12 cellular contexts compared by ENCODE assay signal in the genomic region with DNA sequence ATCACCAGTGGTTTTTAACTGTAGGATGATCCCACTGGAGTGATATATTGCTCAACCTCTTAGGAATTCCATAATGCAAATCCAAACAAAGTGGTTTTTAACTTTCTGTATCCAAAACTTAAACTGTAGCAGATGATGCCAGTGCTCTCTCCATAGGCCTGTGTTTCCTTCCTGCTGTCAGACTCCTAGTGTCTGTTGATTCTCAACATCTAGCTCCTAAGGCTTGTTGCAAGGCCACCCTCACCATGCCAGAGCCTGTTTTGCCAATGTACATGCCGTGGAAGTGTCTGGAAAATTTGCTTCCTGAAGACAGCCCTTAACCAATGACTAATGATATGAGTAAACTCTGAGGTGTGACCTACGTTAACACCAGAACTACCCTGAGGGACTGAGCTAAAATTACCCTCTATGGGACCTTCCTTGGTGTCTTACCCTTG. TPM values are rescaled to one million over a fixed set of nuclear protein-coding genes. Genes with fewer than 3 reads are reported as not detected.
A peak's percentile ranks its signal among the peaks of the same experiment; 100 is the strongest.
DNase-seq lines count a peak whose midpoint lies in the region; ATAC-seq, FAIRE-seq and TF ChIP-seq lines count a peak whose summit lies in the region.
"Had no signal": no experiment of that assay in that cellular context is flagged by ENCODE, and none has a peak within 500 bp of the region (broad histone marks: within the 10 kb centered on the region; RNA-seq: fewer than 3 reads in every experiment).

No MANE protein-coding gene starts in this region.

- DNase-seq in AG10803 (ENCODE audit: low read depth) (peak; percentile 82), HT1080 (ENCODE audit: low read depth) (peak; percentile 77), bronchial epithelial cell (ENCODE audit: low read depth) (peak; percentile 98), memory B cell (ENCODE audit: low spot score in 2 of 2) (no peak), dorsolateral prefrontal cortex (no peak), GM13977 (ENCODE audit: low spot score) (no peak), NCI-H446 treated with DMSO at 0.1 percent for 48 hours (lab: John Stamatoyannopoulos, UW) (no peak)
- DNase-seq in stimulated activated naive CD4-positive, alpha-beta T cell (lab: John Stamatoyannopoulos, UW), result no peak
- DNase-seq: activated gamma-delta T cell treated with Interleukin-2 at 50 U/mL for 16 hours, DND-41, NCI-H2081 had no signal

- no peak overlapping the region for H3K4me3 Mint-ChIP-seq in memory B cell
- H3K4me3 Mint-ChIP-seq: stimulated activated naive CD8-positive, alpha-beta T cell treated with anti-CD3 and anti-CD28 coated beads, Interleukin-15, Interleukin-2, amounts not matched to agents 100 ng/mL and 50 ng/mL, for 24 hours had no signal

- no peaks in the 10 kb centered on the region for H3K27me3 ChIP-seq in bronchial epithelial cell (ENCODE audit: control insufficient read depth, insufficient read depth, low read length)
- H3K27me3 ChIP-seq in dorsolateral prefrontal cortex, result no peaks in the 10 kb centered on the region

- peaks cover 32% of the 10 kb centered on the region for H3K36me3 Mint-ChIP-seq in memory B cell

- TF ChIP-seq CTCF in AG10803 (conservative IDR thresholded peaks at IDR 0.05; ENCODE audit: low read length) (no peak), bronchial epithelial cell (IDR thresholded peaks at IDR 0.05; ENCODE audit: insufficient read depth, low read length, severe bottlenecking) (no peak), dorsolateral prefrontal cortex (IDR thresholded peaks at IDR 0.05 in 54 of 56, conservative IDR thresholded peaks at IDR 0.05 in 2 of 56; ENCODE audit: low read depth in 1 of 56, partially characterized antibody in 56 of 56) (no peak), GM13977 (IDR thresholded peaks at IDR 0.05; ENCODE audit: extremely low read depth, insufficient read depth, missing control alignments) (no peak)

- in situ Hi-C loops in GM13977 (cut with MboI; ENCODE audit: low pct_unique_long_range_greater_than_20kb, low sequenced_read_pairs, unreplicated experiment), result no loop called here

- H3K27me3 Mint-ChIP-seq in memory B cell, result no peaks in the 10 kb centered on the region
- H3K27me3 Mint-ChIP-seq: stimulated activated naive CD8-positive, alpha-beta T cell treated with anti-CD3 and anti-CD28 coated beads, Interleukin-15, Interleukin-2, amounts not matched to agents 100 ng/mL and 50 ng/mL, for 24 hours had no signal

- peak overlapping the region in 10 of 59 donors; percentile 4 to 55 (median 21) for H3K27ac ChIP-seq in dorsolateral prefrontal cortex

- no peak for FAIRE-seq in bronchial epithelial cell (lab: Jason Lieb, UNC)

- H3K9me3 Mint-ChIP-seq in memory B cell, result no peaks in the 10 kb centered on the region
- H3K9me3 Mint-ChIP-seq: stimulated activated naive CD8-positive, alpha-beta T cell treated with anti-CD3 and anti-CD28 coated beads, Interleukin-15, Interleukin-2, amounts not matched to agents 100 ng/mL and 50 ng/mL, for 24 hours had no signal

- H3K4me1 Mint-ChIP-seq in memory B cell, result peaks cover 27% of the 10 kb centered on the region

- no peak for ATAC-seq in memory B cell (ENCODE audit: low read depth)

- peak overlapping the region; percentile 14 for H3K27ac Mint-ChIP-seq in memory B cell
- H3K27ac Mint-ChIP-seq: stimulated activated naive CD8-positive, alpha-beta T cell treated with anti-CD3 and anti-CD28 coated beads, Interleukin-15, Interleukin-2, amounts not matched to agents 100 ng/mL and 50 ng/mL, for 24 hours had no signal

- intact Hi-C loops in dorsolateral prefrontal cortex (cut with DNase I), result no loop called here

- H3K4me3 ChIP-seq in AG10803 (ENCODE audit: low read length) (no peak overlapping the region), bronchial epithelial cell (ENCODE audit: low read depth, low read length) (no peak overlapping the region), dorsolateral prefrontal cortex (no peak overlapping the region)

- no peaks in the 10 kb centered on the region for H3K36me3 ChIP-seq in bronchial epithelial cell (ENCODE audit: control insufficient read depth, insufficient read depth, low read length)

RNA-seq across cellular contexts. Expression of a gene that starts 39.3 kb away (rescaled TPM):
- 31.6 and 41.8 TPM in 2 replicates for total RNA-seq in HT1080 (2014; rRNA removed; shearing (Covaris generic))
- 52.5 and 56.6 TPM in 2 replicates for polyA plus RNA-seq in HT1080 (2015; cell fraction: cytosol; rRNA removed)
- 42.1 and 48.2 TPM in 2 replicates for polyA plus RNA-seq in HT1080 (2015; cell fraction: nucleus; rRNA removed)
- total RNA-seq in bronchial epithelial cell (30.3 and 31.1 TPM in 2 replicates), dorsolateral prefrontal cortex (10 to 100 TPM; 22.2 to 88.2 (median 37.1) TPM)

Comparison
In these comparisons a context has a peak if more than half of its experiments do, and no peak if none do; other contexts are left out.
1. DNase-seq: peak in AG10803 (single experiment), HT1080 (single experiment) and bronchial epithelial cell (single experiment); none in memory B cell (0 of 2), dorsolateral prefrontal cortex (0 of 10), stimulated activated naive CD4-positive, alpha-beta T cell (0 of 6), GM13977 (single experiment) and NCI-H446 treated with DMSO at 0.1 percent for 48 hours (single experiment).